ENCODE assay signal across 28 cellular contexts in the genomic region with DNA sequence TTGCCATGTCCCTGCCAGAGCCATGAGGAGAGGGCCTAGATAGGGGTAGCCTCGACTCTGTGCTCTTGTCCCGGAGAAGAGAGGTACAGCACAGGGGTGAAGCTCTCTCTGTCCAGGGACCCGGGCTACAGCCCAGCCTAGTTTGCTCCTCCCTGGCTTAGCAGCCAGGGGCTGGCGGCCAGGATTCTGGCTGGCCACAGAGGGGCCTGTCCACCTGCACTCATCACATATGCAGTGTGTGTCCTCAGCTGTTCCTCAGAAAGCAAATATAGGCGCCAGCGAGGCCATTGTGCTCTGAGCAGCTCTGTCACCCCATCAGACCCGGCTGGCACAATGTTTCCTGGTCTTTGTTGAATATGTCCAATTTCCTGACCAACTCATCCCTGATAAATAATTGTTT. TPM values are rescaled to one million over a fixed set of nuclear protein-coding genes. Genes with fewer than 3 reads are reported as not detected.
DNase-seq lines count a peak whose midpoint lies in the region; ATAC-seq and TF ChIP-seq lines count a peak whose summit lies in the region.
"Had no signal": no experiment of that assay in that cellular context is flagged by ENCODE, and none has a peak within 500 bp of the region (broad histone marks: within the 10 kb centered on the region; RNA-seq: fewer than 3 reads in every experiment).

No MANE protein-coding gene starts in this region.

- H3K4me3 ChIP-seq in right cardiac atrium (ENCODE audit: low read length): no peak overlapping the region
- no peak overlapping the region for H3K4me3 ChIP-seq in suprapubic skin
- H3K4me3 ChIP-seq: body of pancreas, colonic mucosa, GM23338, Peyer's patch, sigmoid colon, SK-N-MC, transverse colon had no signal

- no peak for TF ChIP-seq EP300 in suprapubic skin (IDR thresholded peaks at IDR 0.05)

- H3K27me3 ChIP-seq in right cardiac atrium (ENCODE audit: control insufficient read depth, insufficient read depth) (no peaks in the 10 kb centered on the region), suprapubic skin (no peaks in the 10 kb centered on the region)
- H3K27me3 ChIP-seq: body of pancreas, colonic mucosa, Peyer's patch, sigmoid colon, transverse colon had no signal

- DNase-seq in COR-L47 (lab: John Stamatoyannopoulos, UW) (peak; percentile 74), NCI-H146 (lab: John Stamatoyannopoulos, UW) (peak; percentile 95), SHP77 treated with DMSO at 0.1 percent for 48 hours (lab: John Stamatoyannopoulos, UW) (peak; percentile 63), right cardiac atrium (peak in 1 of 3 donors; percentile 73), H4 (ENCODE audit: low spot score) (no peak), suprapubic skin (ENCODE audit: low spot score in 2 of 2) (no peak), AG20443 (ENCODE audit: low spot score) (no peak), middle frontal gyrus (ENCODE audit: extremely low spot score, low spot score) (no peak)
- DNase-seq: activated CD4-positive, alpha-beta T cell treated with anti-CD3 and anti-CD28 coated beads for 4 hours; activated naive CD4-positive, alpha-beta T cell; activated T-cell treated with anti-CD3 and anti-CD28 coated beads, Interleukin-2, amount 50 U/mL, for 24 hours; body of pancreas; CD4-positive, CD25-positive, alpha-beta regulatory T cell; colonic mucosa; effector memory CD4-positive, alpha-beta T cell; erythroblast; foreskin fibroblast; NCI-H226; Peyer's patch; sigmoid colon; stimulated activated CD4-positive, alpha-beta T cell treated with anti-CD3 and anti-CD28 coated beads, Interleukin-15, amount 100 ng/mL, for 24 hours; stimulated activated naive CD8-positive, alpha-beta T cell treated with anti-CD3 and anti-CD28 coated beads, Interleukin-15, amount 100 ng/mL, for 72 hours; transverse colon had no signal

- TF ChIP-seq POLR2A in suprapubic skin (IDR thresholded peaks at IDR 0.05): no peak

- intact Hi-C loops in right cardiac atrium (cut with DNase I): no loop called here

- ATAC-seq in right cardiac atrium: peak; percentile 52 to 80
- ATAC-seq: body of pancreas; GM23338; stimulated activated naive CD8-positive, alpha-beta T cell treated with anti-CD3 and anti-CD28 coated beads, Interleukin-15, amount 100 ng/mL, for 72 hours had no signal

- TF ChIP-seq CTCF in suprapubic skin (IDR thresholded peaks at IDR 0.05): no peak

- H3K36me3 ChIP-seq in suprapubic skin: no peaks in the 10 kb centered on the region
- H3K36me3 ChIP-seq: colonic mucosa, Peyer's patch, sigmoid colon, transverse colon had no signal

- WGBS in right cardiac atrium: 57% methylated on average over 7 of the region's 7 CpGs
- WGBS in suprapubic skin: 74% methylated on average over 3 of the region's 7 CpGs

- H3K9me3 ChIP-seq in right cardiac atrium (ENCODE audit: control insufficient read depth, low read length) (no peaks in the 10 kb centered on the region), suprapubic skin (no peaks in the 10 kb centered on the region)
- H3K9me3 ChIP-seq: body of pancreas, colonic mucosa, Peyer's patch, sigmoid colon, transverse colon had no signal

- H3K27ac ChIP-seq in right cardiac atrium (ENCODE audit: low read length) (peak overlapping the region; percentile 63), suprapubic skin (no peak overlapping the region)
- H3K27ac ChIP-seq: body of pancreas, colonic mucosa, Peyer's patch, SK-N-MC, transverse colon had no signal

- H3K4me1 ChIP-seq in right cardiac atrium (ENCODE audit: control insufficient read depth, insufficient read depth, low read length): peaks cover 22% of the 10 kb centered on the region
- peaks cover 6% of the 10 kb centered on the region for H3K4me1 ChIP-seq in suprapubic skin
- H3K4me1 ChIP-seq: colonic mucosa, Peyer's patch had no signal

RNA-seq across cellular contexts. Expression of gene KCND3, which starts 28.5 kb away (rescaled TPM):
- total RNA-seq in right cardiac atrium (10 to 100 TPM; 25.6 to 30.4 (median 27.9) TPM), suprapubic skin (10 to 100 TPM in 3 of 4 donors, 1 to 10 TPM in 1; 6.8 to 11.4 (median 10.2) TPM)
- 11.4 TPM for polyA plus RNA-seq in right cardiac atrium
- total RNA-seq in H4 (2014; rRNA removed; shearing (Covaris generic)): 0.08 and 0.14 TPM in 2 replicates
- total RNA-seq: activated CD8-positive, alpha-beta memory T cell treated with anti-CD3 and anti-CD28 coated beads for 36 hours; HT-29; MCF 10A had no signal

Comparison
In these comparisons a context has a peak if more than half of its experiments do, and no peak if none do; other contexts are left out.
1. DNase-seq: peak in COR-L47 (single experiment), NCI-H146 (single experiment) and SHP77 treated with DMSO at 0.1 percent for 48 hours (single experiment); none in H4 (single experiment), suprapubic skin (0 of 2), AG20443 (single experiment) and middle frontal gyrus (single experiment).